In the genomic region with DNA sequence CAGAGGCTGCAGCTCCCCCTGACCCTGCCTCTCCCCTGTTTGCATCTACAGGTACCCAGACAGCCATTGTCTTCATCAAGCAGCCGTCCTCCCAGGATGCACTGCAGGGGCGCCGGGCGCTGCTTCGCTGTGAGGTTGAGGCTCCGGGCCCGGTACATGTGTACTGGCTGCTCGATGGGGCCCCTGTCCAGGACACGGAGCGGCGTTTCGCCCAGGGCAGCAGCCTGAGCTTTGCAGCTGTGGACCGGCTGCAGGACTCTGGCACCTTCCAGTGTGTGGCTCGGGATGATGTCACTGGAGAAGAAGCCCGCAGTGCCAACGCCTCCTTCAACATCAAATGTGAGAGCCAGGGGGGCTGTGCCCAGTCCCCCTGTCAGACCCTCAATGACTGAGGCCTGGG, we compare ENCODE assay signal across 36 cellular contexts. TPM values are rescaled to one million over a fixed set of nuclear protein-coding genes. Genes with fewer than 3 reads are reported as not detected.
A peak's percentile ranks its signal among the peaks of the same experiment; 100 is the strongest.
DNase-seq lines count a peak whose midpoint lies in the region; ATAC-seq, FAIRE-seq and TF ChIP-seq lines count a peak whose summit lies in the region.
"Had no signal": no experiment of that assay in that cellular context is flagged by ENCODE, and none has a peak within 500 bp of the region (broad histone marks: within the 10 kb centered on the region; RNA-seq: fewer than 3 reads in every experiment).

No MANE protein-coding gene starts in this region.

- no peaks in the 10 kb centered on the region for H3K27me3 ChIP-seq in H7 (ENCODE audit: control insufficient read depth, insufficient read depth, low read length)
- H3K27me3 ChIP-seq in astrocyte (ENCODE audit: insufficient read depth, low read length), result no peaks in the 10 kb centered on the region
- no peaks in the 10 kb centered on the region for H3K27me3 ChIP-seq in mesendoderm (ENCODE audit: insufficient read depth, low read length, poor library complexity)
- H3K27me3 ChIP-seq: BE2C, cardiac muscle cell, foreskin keratinocyte, stomach, thyroid gland had no signal

- no peak overlapping the region for H2BK15ac ChIP-seq in mesendoderm (replicated peaks; ENCODE audit: low read depth)

- H2AFZ ChIP-seq in astrocyte (ENCODE audit: low read depth, low read length), result no peak overlapping the region

- no peak overlapping the region for H3K56ac ChIP-seq in mesendoderm (ENCODE audit: low read length)

- H4K5ac ChIP-seq in mesendoderm (ENCODE audit: low read length), result no peak overlapping the region

- peaks cover 65% of the 10 kb centered on the region for H3K4me1 Mint-ChIP-seq in astrocyte (ENCODE audit: low read depth, unreplicated experiment)
- H3K4me1 Mint-ChIP-seq: memory B cell had no signal

- peaks cover 22% of the 10 kb centered on the region for H3K36me3 Mint-ChIP-seq in astrocyte (ENCODE audit: low read depth, unreplicated experiment)
- H3K36me3 Mint-ChIP-seq: activated CD4-positive, alpha-beta memory T cell treated with anti-CD3 and anti-CD28 coated beads for 36 hours; activated naive CD4-positive, alpha-beta T cell treated with anti-CD3 and anti-CD28 coated beads, Interleukin-2, amount 50 U/mL, for 72 hours; memory B cell; naive B cell had no signal

- WGBS in mesendoderm (ENCODE audit: extremely low coverage, insufficient coverage, low lambda C conversion rate), result no CpG with 5 or more reads among the region's 16 CpGs

- no peak overlapping the region for H3K9ac ChIP-seq in astrocyte (ENCODE audit: low read length)
- no peak overlapping the region for H3K9ac ChIP-seq in mesendoderm (ENCODE audit: low read length)

- H3K27ac ChIP-seq in astrocyte (ENCODE audit: low read depth, low read length) (no peak overlapping the region), mesendoderm (ENCODE audit: low read depth, low read length) (no peak overlapping the region)
- H3K27ac ChIP-seq: cardiac muscle cell, coronary artery, foreskin keratinocyte, stomach, thyroid gland had no signal

- H3K4me3 Mint-ChIP-seq in astrocyte (ENCODE audit: unreplicated experiment), result no peak overlapping the region
- H3K4me3 Mint-ChIP-seq: activated CD4-positive, alpha-beta memory T cell treated with anti-CD3 and anti-CD28 coated beads for 36 hours; memory B cell; naive B cell had no signal

- H4K8ac ChIP-seq in mesendoderm (ENCODE audit: low read depth, low read length), result no peak overlapping the region

- no peak for ATAC-seq in GM19463 (IDR thresholded peaks at IDR 0.05; ENCODE audit: unreplicated experiment)
- no peak for ATAC-seq in GM19035 (IDR thresholded peaks at IDR 0.05; ENCODE audit: unreplicated experiment)
- ATAC-seq in GM21381 (IDR thresholded peaks at IDR 0.05; ENCODE audit: unreplicated experiment), result no peak

- H3K79me2 ChIP-seq in astrocyte (ENCODE audit: insufficient read depth, low read length) (peaks cover 70% of the 10 kb centered on the region), mesendoderm (ENCODE audit: control insufficient read depth, insufficient read depth, low read length) (peaks cover 26% of the 10 kb centered on the region)

- H4K20me1 ChIP-seq in astrocyte (ENCODE audit: insufficient read depth, low read length), result peaks cover 28% of the 10 kb centered on the region

- FAIRE-seq in astrocyte (lab: Jason Lieb, UNC), result no peak
- FAIRE-seq: G401.6, HepG2, small intestine, TTC549 had no signal

- H3K27me3 Mint-ChIP-seq in astrocyte (ENCODE audit: low read depth, unreplicated experiment), result no peaks in the 10 kb centered on the region
- H3K27me3 Mint-ChIP-seq: activated CD4-positive, alpha-beta memory T cell treated with anti-CD3 and anti-CD28 coated beads for 36 hours had no signal

- no peaks in the 10 kb centered on the region for H3K9me3 Mint-ChIP-seq in astrocyte (ENCODE audit: unreplicated experiment)
- H3K9me3 Mint-ChIP-seq: activated CD4-positive, alpha-beta memory T cell treated with anti-CD3 and anti-CD28 coated beads for 36 hours; activated naive CD4-positive, alpha-beta T cell treated with anti-CD3 and anti-CD28 coated beads, Interleukin-2, amount 50 U/mL, for 72 hours; activated T-helper 2 cell treated with anti-CD3 and anti-CD28 coated beads, Interferon-gamma antibody, Interleukin-2, Interleukin-4, amounts not matched to agents 10 μg/mL and 5 μg/mL and 100 μg/mL, durations not matched to agents 14 hours and 24 hours and 36 hours; memory B cell; naive B cell had no signal

- peak overlapping the region; percentile 29 for H3K23ac ChIP-seq in mesendoderm (ENCODE audit: low read length)

- peak; percentile 49 for DNase-seq in AG08395 (ENCODE audit: low spot score)
- peak; percentile 41 for DNase-seq in H7
- DNase-seq in astrocyte (ENCODE audit: low read depth), result no peak
- DNase-seq in mesendoderm, result no peak
- no peak for DNase-seq in RKO (ENCODE audit: low spot score)
- DNase-seq: activated CD4-positive, alpha-beta memory T cell treated with anti-CD3 and anti-CD28 coated beads for 36 hours; activated CD8-positive, alpha-beta memory T cell treated with anti-CD3 and anti-CD28 coated beads, Interleukin-2, amount 50 U/mL, for 48 hours; anterior cingulate cortex; BE2C; DMS153; effector memory CD4-positive, alpha-beta T cell; foreskin keratinocyte; GOT3; left cardiac atrium; naive B cell; NCI-H1048; NCI-H1694 treated with DMSO at 0.1 percent for 48 hours; NCI-H2171 treated with DMSO at 0.1 percent for 48 hours; NCI-H524 treated with DMSO at 0.1 percent for 48 hours; NK-92 treated with Interleukin-12 subunit alpha and Interleukin-12 subunit beta, amount 100 ng/mL, for 24 hours; stimulated activated CD4-positive, alpha-beta T cell treated with anti-CD3 and anti-CD28 coated beads, Interleukin-1b, Interleukin-23, amount 100 ng/mL, for 48 hours; T-helper 1 cell; thyroid gland had no signal

- peaks cover 53% of the 10 kb centered on the region for H3K4me1 ChIP-seq in astrocyte (ENCODE audit: insufficient read depth, low read length)
- H3K4me1 ChIP-seq in mesendoderm (ENCODE audit: control insufficient read depth, low read depth, low read length), result no peaks in the 10 kb centered on the region
- H3K4me1 ChIP-seq: foreskin keratinocyte had no signal

- no peak overlapping the region for H2BK5ac ChIP-seq in mesendoderm (ENCODE audit: low read length)

- H3K4ac ChIP-seq in mesendoderm (ENCODE audit: low read depth, low read length), result no peak overlapping the region

- peaks cover 35% of the 10 kb centered on the region for H3K79me1 ChIP-seq in mesendoderm (ENCODE audit: low read length)

- H3K9me3 ChIP-seq in astrocyte (ENCODE audit: insufficient read depth, low read depth, low read length), result no peaks in the 10 kb centered on the region
- H3K9me3 ChIP-seq: BE2C, stomach, thyroid gland had no signal

- no peak for TF ChIP-seq CTCF in astrocyte (IDR thresholded peaks at IDR 0.05; ENCODE audit: insufficient read depth, low read depth, low read length)

- H3K4me2 ChIP-seq in astrocyte (ENCODE audit: low read length) (peak overlapping the region; percentile 30), mesendoderm (ENCODE audit: low read length) (no peak overlapping the region)

- H2BK120ac ChIP-seq in mesendoderm (ENCODE audit: low read depth, low read length), result no peak overlapping the region

- H3K27ac Mint-ChIP-seq in astrocyte (ENCODE audit: unreplicated experiment), result peak overlapping the region; percentile 90
- H3K27ac Mint-ChIP-seq: activated CD4-positive, alpha-beta memory T cell treated with anti-CD3 and anti-CD28 coated beads for 36 hours; activated T-helper 2 cell treated with anti-CD3 and anti-CD28 coated beads, Interferon-gamma antibody, Interleukin-2, Interleukin-4, amounts not matched to agents 10 μg/mL and 5 μg/mL and 100 μg/mL, durations not matched to agents 14 hours and 24 hours and 36 hours; memory B cell; naive B cell had no signal

- peaks cover 12% of the 10 kb centered on the region for H3K36me3 ChIP-seq in H7 (replicated peaks; ENCODE audit: control insufficient read depth, insufficient read depth, low read length)
- H3K36me3 ChIP-seq in astrocyte (ENCODE audit: insufficient read depth, low read length), result peaks cover 14% of the 10 kb centered on the region
- H3K36me3 ChIP-seq in mesendoderm (ENCODE audit: control insufficient read depth, insufficient read depth, low read length), result peaks cover 5% of the 10 kb centered on the region

- H3K18ac ChIP-seq in mesendoderm (ENCODE audit: low read length), result no peak overlapping the region

- no peak overlapping the region for H3K4me3 ChIP-seq in H7 (ENCODE audit: insufficient read depth, low read depth, low read length)
- H3K4me3 ChIP-seq in astrocyte (ENCODE audit: insufficient read depth, low read depth, low read length), result no peak overlapping the region
- H3K4me3 ChIP-seq in mesendoderm (ENCODE audit: low read length), result no peak overlapping the region
- H3K4me3 ChIP-seq: cardiac muscle cell, coronary artery, stomach, thyroid gland had no signal

- no peak overlapping the region for H2AK5ac ChIP-seq in mesendoderm (ENCODE audit: low read length)

RNA-seq across cellular contexts. Expression of a gene that starts 42.1 kb away (rescaled TPM):
- total RNA-seq in H7 (2014; rRNA removed; shearing (Covaris generic)), result 48.3 and 52.2 TPM in 2 replicates
- 53.5 and 54.9 TPM in 2 replicates for total RNA-seq in astrocyte
- polyA plus RNA-seq in mesendoderm (2013, experiment 1 of 2), result 73.6 TPM
- polyA plus RNA-seq in mesendoderm (2013, experiment 2 of 2), result 75.9 TPM

RNA-seq across cellular contexts. Expression of a gene that starts 52.8 kb away (rescaled TPM):
- 143 and 163 TPM in 2 replicates for total RNA-seq in H7 (2014; rRNA removed; shearing (Covaris generic))
- 506 and 728 TPM in 2 replicates for total RNA-seq in astrocyte
- 62.6 TPM for polyA plus RNA-seq in mesendoderm (2013, experiment 1 of 2)
- polyA plus RNA-seq in mesendoderm (2013, experiment 2 of 2), result 63.6 TPM

RNA-seq across cellular contexts. Expression of a gene that starts 53.1 kb away (rescaled TPM):
- 9.4 and 10.9 TPM in 2 replicates for total RNA-seq in H7 (2014; rRNA removed; shearing (Covaris generic))
- total RNA-seq in astrocyte, result 11.1 TPM in 2 replicates
- 2.1 TPM for polyA plus RNA-seq in mesendoderm (2013, experiment 1 of 2)
- 1.3 TPM for polyA plus RNA-seq in mesendoderm (2013, experiment 2 of 2)

Comparison
In these comparisons a context has a peak if more than half of its experiments do, and no peak if none do; other contexts are left out.
1. DNase-seq: peak in AG08395 (single experiment) and H7 (single experiment); none in astrocyte (single experiment), mesendoderm (single experiment) and RKO (single experiment).